2 cellular contexts compared by ENCODE assay signal in the genomic region with DNA sequence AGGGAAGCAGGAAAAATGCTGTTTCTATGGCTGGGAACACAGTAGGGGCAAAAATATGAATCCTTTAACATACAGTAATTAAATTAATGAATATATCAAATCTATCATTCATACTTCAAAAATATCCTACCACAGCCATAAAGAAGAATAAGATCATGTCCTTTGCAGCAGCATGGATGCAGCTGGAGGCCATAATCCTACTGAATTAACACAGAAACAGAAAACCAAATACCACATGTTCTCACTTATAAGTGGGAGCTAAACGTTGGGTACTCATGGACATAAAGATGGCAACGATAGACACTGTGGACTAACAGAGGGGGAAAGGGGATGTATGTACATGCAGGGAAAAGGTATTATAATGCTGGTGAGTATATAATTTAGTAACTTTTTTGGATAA.
A peak's percentile ranks its signal among the peaks of the same experiment; 100 is the strongest.
DNase-seq lines count a peak whose midpoint lies in the region; TF ChIP-seq lines count a peak whose summit lies in the region.
"Not testable (repeated sequence)": the region's sequence is repeated elsewhere in the genome, so short reads cannot be mapped to it uniquely, and the experiment has no call there.

No MANE protein-coding gene starts in this region.

- WGBS in SK-N-SH (ENCODE audit: low lambda C conversion rate): 2% methylated on average over 2 of the region's 2 CpGs

- not testable (repeated sequence) for H3K27me3 ChIP-seq in Karpas-422 (ENCODE audit: low read length); SK-N-SH (ENCODE audit: insufficient read depth)

- 0 out of 4 replicates have a peak, but pooled peaks of 1 of the 2 experiments have one; percentile 26 for TF ChIP-seq EP300 in SK-N-SH (IDR thresholded peaks at IDR 0.05; ENCODE audit: borderline replicate concordance in 1 of 2, low read depth in 1 of 2, low read length in 1 of 2)

- CTCF ChIA-PET in SK-N-SH (lab: Yijun Ruan, JAX): not testable (repeated sequence)

- POLR2A ChIA-PET in SK-N-SH (lab: Yijun Ruan, JAX): not testable (repeated sequence)

- peak overlapping the region; percentile 42; the same call in 1 of the 2 replicates for H2AFZ ChIP-seq in Karpas-422 (ENCODE audit: low read length)
- H2AFZ ChIP-seq in SK-N-SH (ENCODE audit: low read depth): not testable (repeated sequence)

- H3K9me2 ChIP-seq in Karpas-422 (replicated peaks; ENCODE audit: insufficient read depth, low read length); SK-N-SH: not testable (repeated sequence)

- H3K9ac ChIP-seq in Karpas-422 (ENCODE audit: low read length); SK-N-SH: not testable (repeated sequence)

- not testable (repeated sequence) for H3K36me3 ChIP-seq in Karpas-422 (ENCODE audit: insufficient read depth, low read length); SK-N-SH (replicated peaks in 1 of 2; ENCODE audit: control insufficient read depth in 1 of 2, insufficient read depth in 2 of 2, low read length in 1 of 2)

- H3K4me1 ChIP-seq in Karpas-422 (ENCODE audit: low read length) (peaks cover 85% of the 10 kb centered on the region), SK-N-SH (ENCODE audit: control insufficient read depth in 1 of 2, insufficient read depth in 2 of 2, low read depth in 1 of 2, low read length in 1 of 2) (peaks cover 0 to 14% of the 10 kb centered on the region in 2 experiments; a peak in 2 of 4 replicates)

- not testable (repeated sequence) for H4K20me1 ChIP-seq in Karpas-422 (ENCODE audit: insufficient read depth, low read depth, low read length); SK-N-SH (ENCODE audit: insufficient read depth)

- H3K27ac ChIP-seq in Karpas-422 (ENCODE audit: low read length) (peak overlapping the region; percentile 99), SK-N-SH (ENCODE audit: low read depth in 2 of 2, low read length in 1 of 2) (peak overlapping the region in 1 of 2 experiments; percentile 65; a peak in 2 of 4 replicates)

- TF ChIP-seq RAD21 in SK-N-SH (IDR thresholded peaks at IDR 0.05; ENCODE audit: low read length): not testable (repeated sequence)

- H3F3A ChIP-seq in SK-N-SH (replicated peaks; ENCODE audit: insufficient read depth): not testable (repeated sequence)

- TF ChIP-seq CTCF in SK-N-SH (IDR thresholded peaks at IDR 0.05): not testable (repeated sequence)

- not testable (repeated sequence) for H3K4me3 ChIP-seq in Karpas-422 (ENCODE audit: low read length); SK-N-SH (ENCODE audit: low read depth in 2 of 2, low read length in 1 of 2)

- H3K4me2 ChIP-seq in Karpas-422 (ENCODE audit: low read depth, low read length, poor library complexity, severe bottlenecking): peak overlapping the region; percentile 8
- H3K4me2 ChIP-seq in SK-N-SH: not testable (repeated sequence)

- H3K9me3 ChIP-seq in Karpas-422 (ENCODE audit: low read length); SK-N-SH: not testable (repeated sequence)

- not testable (repeated sequence) for H3K79me2 ChIP-seq in Karpas-422 (ENCODE audit: low read length); SK-N-SH (ENCODE audit: insufficient read depth)

- DNase-seq in Karpas-422, SK-N-SH: not testable (repeated sequence)

TF ChIP-seq in SK-N-SH, 30 proteins besides CTCF, POLR2A, EP300 and RAD21:
- TF ChIP-seq GATA2 (CRISPR knock-in tag; IDR thresholded peaks at IDR 0.05): peak; percentile 72
